Comparison of ENCODE assay signal across 11 cellular contexts in genomic region chr5:119271758-119272730, GRCh38.
A peak's percentile ranks its signal among the peaks of the same experiment; 100 is the strongest.
DNase-seq lines count a peak whose midpoint lies in the region; ATAC-seq and TF ChIP-seq lines count a peak whose summit lies in the region.
"Had no signal": no experiment of that assay in that cellular context is flagged by ENCODE, and none has a peak within 500 bp of the region (broad histone marks: within the 10 kb centered on the region; RNA-seq: fewer than 3 reads in every experiment).

No MANE protein-coding gene starts in this region.

- no peak for TF ChIP-seq POLR2A in esophagus squamous epithelium (IDR thresholded peaks at IDR 0.05)

- TF ChIP-seq CTCF in esophagus squamous epithelium (IDR thresholded peaks at IDR 0.05): no peak
- no peak for TF ChIP-seq CTCF in thoracic aorta (IDR thresholded peaks at IDR 0.05)

- H3K9me3 Mint-ChIP-seq in activated T-cell treated with anti-CD3 and anti-CD28 coated beads, Interleukin-2, amount 50 U/mL, for 24 hours: no peaks in the 10 kb centered on the region
- no peaks in the 10 kb centered on the region for H3K9me3 Mint-ChIP-seq in T-helper 1 cell treated with Interleukin-12 subunit alpha and Interleukin-12 subunit beta and Interleukin-4 antibody, amounts not matched to agents 30 μg/mL and 1 μg/mL, for 36 hours

- H3K36me3 ChIP-seq in esophagus squamous epithelium (no peaks in the 10 kb centered on the region), thoracic aorta (no peaks in the 10 kb centered on the region)
- H3K36me3 ChIP-seq: thyroid gland had no signal

- intact Hi-C loops in esophagus squamous epithelium (cut with DNase I): no loop called here

- peaks cover 64% of the 10 kb centered on the region for H3K36me3 Mint-ChIP-seq in activated T-cell treated with anti-CD3 and anti-CD28 coated beads, Interleukin-2, amount 50 U/mL, for 24 hours (ENCODE audit: low read depth)
- H3K36me3 Mint-ChIP-seq in T-helper 1 cell treated with Interleukin-12 subunit alpha and Interleukin-12 subunit beta and Interleukin-4 antibody, amounts not matched to agents 30 μg/mL and 1 μg/mL, for 36 hours (ENCODE audit: low read depth): peaks cover 21% of the 10 kb centered on the region

- H3K27ac ChIP-seq in esophagus squamous epithelium (peak overlapping the region in 3 of 4 donors; percentile 59 to 97 (median 96)), thoracic aorta (peak overlapping the region; percentile 29 to 94)

- no peaks in the 10 kb centered on the region for H3K27me3 Mint-ChIP-seq in activated T-cell treated with anti-CD3 and anti-CD28 coated beads, Interleukin-2, amount 50 U/mL, for 24 hours
- H3K27me3 Mint-ChIP-seq in T-helper 1 cell treated with Interleukin-12 subunit alpha and Interleukin-12 subunit beta and Interleukin-4 antibody, amounts not matched to agents 30 μg/mL and 1 μg/mL, for 36 hours (ENCODE audit: low read depth): no peaks in the 10 kb centered on the region

- H3K4me1 Mint-ChIP-seq in activated T-cell treated with anti-CD3 and anti-CD28 coated beads, Interleukin-2, amount 50 U/mL, for 24 hours (ENCODE audit: low read depth): peaks cover 75% of the 10 kb centered on the region
- H3K4me1 Mint-ChIP-seq in T-helper 1 cell treated with Interleukin-12 subunit alpha and Interleukin-12 subunit beta and Interleukin-4 antibody, amounts not matched to agents 30 μg/mL and 1 μg/mL, for 36 hours (ENCODE audit: low read depth): peaks cover 78% of the 10 kb centered on the region

- DNase-seq in activated T-cell treated with anti-CD3 and anti-CD28 coated beads, Interleukin-2, amount 50 U/mL, for 24 hours: no peak
- no peak for DNase-seq in activated T-cell treated with anti-CD3 and anti-CD28 coated beads, Interleukin-2, amount 50 U/mL, for 1 hour
- no peak for DNase-seq in esophagus squamous epithelium (lab: John Stamatoyannopoulos, UW)
- no peak for DNase-seq in thoracic aorta (ENCODE audit: low spot score)
- no peak for DNase-seq in SW 1271 (lab: John Stamatoyannopoulos, UW)
- DNase-seq in NCI-H446 treated with DMSO at 0.1 percent for 48 hours (lab: John Stamatoyannopoulos, UW): no peak
- DNase-seq: NCI-H226, SHP77, thyroid gland had no signal

- H3K4me1 ChIP-seq in esophagus squamous epithelium (peaks cover 0 to 82% (median 44%) of the 10 kb centered on the region in 3 donors), thoracic aorta (ENCODE audit: control insufficient read depth in 1 of 2, low read depth in 2 of 2) (peaks cover 40 to 70% of the 10 kb centered on the region in 2 donors)

- H3K27me3 ChIP-seq in esophagus squamous epithelium (no peaks in the 10 kb centered on the region), thoracic aorta (replicated peaks; ENCODE audit: insufficient read depth) (no peaks in the 10 kb centered on the region)
- H3K27me3 ChIP-seq: thyroid gland had no signal

- ATAC-seq in thoracic aorta (ENCODE audit: insufficient number of reproducible peaks, low FRiP score, low read depth) (no peak), HG03457 (IDR thresholded peaks at IDR 0.05; ENCODE audit: unreplicated experiment) (no peak)

- peak overlapping the region; percentile 99 for H3K27ac Mint-ChIP-seq in activated T-cell treated with anti-CD3 and anti-CD28 coated beads, Interleukin-2, amount 50 U/mL, for 24 hours
- H3K27ac Mint-ChIP-seq in T-helper 1 cell treated with Interleukin-12 subunit alpha and Interleukin-12 subunit beta and Interleukin-4 antibody, amounts not matched to agents 30 μg/mL and 1 μg/mL, for 36 hours: peak overlapping the region; percentile 93

- H3K4me3 ChIP-seq in esophagus squamous epithelium (peak overlapping the region in 1 of 4 donors; percentile 92), thoracic aorta (no peak overlapping the region)
- H3K4me3 ChIP-seq: thyroid gland had no signal

- H3K9me3 ChIP-seq in esophagus squamous epithelium: no peaks in the 10 kb centered on the region
- no peaks in the 10 kb centered on the region for H3K9me3 ChIP-seq in thoracic aorta
- H3K9me3 ChIP-seq: thyroid gland had no signal

- 74 to 79% methylated on average over 2 of the region's 2 CpGs for WGBS in esophagus squamous epithelium, 2 donors

- peak overlapping the region; percentile 91 for H3K4me3 Mint-ChIP-seq in activated T-cell treated with anti-CD3 and anti-CD28 coated beads, Interleukin-2, amount 50 U/mL, for 24 hours
- H3K4me3 Mint-ChIP-seq in T-helper 1 cell treated with Interleukin-12 subunit alpha and Interleukin-12 subunit beta and Interleukin-4 antibody, amounts not matched to agents 30 μg/mL and 1 μg/mL, for 36 hours: peak overlapping the region; percentile 84
